15 cellular contexts compared by ENCODE assay signal in the genomic region with DNA sequence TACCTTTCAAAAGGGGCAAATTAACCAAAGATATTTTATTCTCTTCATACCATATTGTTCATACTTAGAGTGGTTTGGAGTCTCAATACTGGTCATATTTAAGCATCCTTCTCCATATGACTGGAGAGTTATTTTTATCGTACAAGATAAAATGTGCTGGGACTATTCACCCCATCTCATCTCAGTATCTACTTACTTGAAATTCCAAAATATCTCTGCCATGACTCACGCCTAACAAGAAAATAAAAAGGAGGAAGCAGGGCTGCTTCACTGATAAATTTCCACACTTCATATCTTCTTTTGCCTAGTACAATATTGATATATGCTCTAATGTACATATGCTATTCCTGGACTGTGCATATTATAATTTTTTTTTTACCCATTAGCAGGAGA.
A peak's percentile ranks its signal among the peaks of the same experiment; 100 is the strongest.
DNase-seq lines count a peak whose midpoint lies in the region; ATAC-seq and TF ChIP-seq lines count a peak whose summit lies in the region.
"Had no signal": no experiment of that assay in that cellular context is flagged by ENCODE, and none has a peak within 500 bp of the region (broad histone marks: within the 10 kb centered on the region; RNA-seq: fewer than 3 reads in every experiment).

No MANE protein-coding gene starts in this region.

- DNase-seq in GM23248 (peak; percentile 44), RKO (ENCODE audit: low spot score) (peak; percentile 25), epithelial cell of proximal tubule (ENCODE audit: low read depth) (peak; percentile 4), osteoblast (ENCODE audit: insufficient read length, low spot score, missing footprints) (peak; percentile 73), DMS 273 (lab: John Stamatoyannopoulos, UW; ENCODE audit: unreplicated experiment) (no peak)
- no peak for DNase-seq in activated CD4-positive, CD25-positive, alpha-beta regulatory T cell (lab: John Stamatoyannopoulos, UW)
- DNase-seq: Caco-2; NCI-H446; stimulated activated naive CD8-positive, alpha-beta T cell treated with anti-CD3 and anti-CD28 coated beads, Interleukin-15, Interleukin-2, amounts not matched to agents 100 U/mL and 50 U/mL, for 24 hours had no signal

- H3K27ac ChIP-seq in GM23248 (peak overlapping the region; percentile 65), osteoblast (ENCODE audit: low read depth, low read length) (peak overlapping the region; percentile 94)

- H3K9me3 ChIP-seq in GM23248 (ENCODE audit: low read depth) (no peaks in the 10 kb centered on the region), osteoblast (ENCODE audit: low read depth, low read length) (no peaks in the 10 kb centered on the region)
- H3K9me3 ChIP-seq: Caco-2 had no signal

- H3K4me1 ChIP-seq in GM23248 (ENCODE audit: insufficient read depth) = peaks cover 14% of the 10 kb centered on the region
- peaks cover 11% of the 10 kb centered on the region for H3K4me1 ChIP-seq in osteoblast (ENCODE audit: insufficient read depth, low read length)
- H3K4me1 ChIP-seq: Caco-2 had no signal

- H3K79me2 ChIP-seq in GM23248 (ENCODE audit: insufficient read depth) = no peaks in the 10 kb centered on the region
- no peaks in the 10 kb centered on the region for H3K79me2 ChIP-seq in osteoblast (ENCODE audit: insufficient read depth, low read length)

- H3K27me3 ChIP-seq in GM23248 (replicated peaks; ENCODE audit: insufficient read depth) (no peaks in the 10 kb centered on the region), osteoblast (ENCODE audit: insufficient read depth, low read length) (no peaks in the 10 kb centered on the region)

- H2AFZ ChIP-seq in GM23248 = peak overlapping the region; percentile 42; the same call in 1 of the 2 replicates
- peak overlapping the region; percentile 76 for H2AFZ ChIP-seq in osteoblast (ENCODE audit: low read length)

- H3K4me3 ChIP-seq in GM23248 (peak overlapping the region; percentile 21), epithelial cell of proximal tubule (ENCODE audit: low read depth, low read length) (no peak overlapping the region), osteoblast (ENCODE audit: insufficient read depth, low read length) (peak overlapping the region; percentile 36)
- H3K4me3 ChIP-seq: K562 had no signal

- no peaks in the 10 kb centered on the region for H3K9me2 ChIP-seq in GM23248 (ENCODE audit: insufficient read depth)

- H3F3A ChIP-seq in GM23248 (ENCODE audit: insufficient read depth) = 0 out of 2 replicates have a peak, but pooled peaks cover 10% of the 10 kb centered on the region

- no peak overlapping the region for H3K9ac ChIP-seq in GM23248

- H4K20me1 ChIP-seq in GM23248 (ENCODE audit: insufficient read depth) (no peaks in the 10 kb centered on the region), osteoblast (ENCODE audit: insufficient read depth, low read length) (no peaks in the 10 kb centered on the region)

- H3K4me2 ChIP-seq in GM23248 (ENCODE audit: unreplicated experiment) (peak overlapping the region; percentile 9), osteoblast (ENCODE audit: insufficient read depth, low read length) (peak overlapping the region; percentile 75)

- in situ Hi-C loops in GM23248 (cut with MboI) = no loop called here

- 27 to 39% methylated on average over 2 of the region's 2 CpGs for WGBS in GM23248 (ENCODE audit: low coverage in 1 of 2, low lambda C conversion rate in 2 of 2, missing lambda C conversion rate in 2 of 2), 2 experiments

- ATAC-seq in GM21526 (IDR thresholded peaks at IDR 0.05; ENCODE audit: low FRiP score, unreplicated experiment) (no peak), HG03565 (IDR thresholded peaks at IDR 0.05; ENCODE audit: unreplicated experiment) (no peak)
- ATAC-seq: activated CD4-positive, CD25-positive, alpha-beta regulatory T cell treated with anti-CD3 and anti-CD28 coated beads, Interleukin-2, amount 50 U/mL, for 24 hours; HCT116; K562; left lobe of liver; stimulated activated naive CD8-positive, alpha-beta T cell treated with anti-CD3 and anti-CD28 coated beads, Interleukin-15, Interleukin-2, amounts not matched to agents 100 U/mL and 50 U/mL, for 24 hours had no signal

- no peak for TF ChIP-seq CTCF in epithelial cell of proximal tubule (conservative IDR thresholded peaks at IDR 0.05; ENCODE audit: low read depth, low read length)
- TF ChIP-seq CTCF in osteoblast (IDR thresholded peaks at IDR 0.05; ENCODE audit: extremely low read depth, low read depth, low read length) = no peak

- no peaks in the 10 kb centered on the region for H3K36me3 ChIP-seq in GM23248 (ENCODE audit: low read depth)
- H3K36me3 ChIP-seq in osteoblast (ENCODE audit: insufficient read depth, low read length) = no peaks in the 10 kb centered on the region

Comparison
In these comparisons a context has a peak if more than half of its experiments do, and no peak if none do; other contexts are left out.
1. DNase-seq: peak in GM23248 (single experiment), RKO (single experiment), epithelial cell of proximal tubule (single experiment) and osteoblast (single experiment); none in DMS 273 (single experiment) and activated CD4-positive, CD25-positive, alpha-beta regulatory T cell (0 of 4).